2 cellular contexts compared by ENCODE assay signal in genomic region chr11:66907751-66908173, GRCh38.
TF ChIP-seq lines count a peak whose summit lies in the region.

No MANE protein-coding gene starts in this region.

TF ChIP-seq in IMR-90, 13 proteins besides CTCF, POLR2A, EP300 and RAD21:
- TF ChIP-seq FOS (IDR thresholded peaks at IDR 0.05; ENCODE audit: low read depth, low read length) (no peak), NFE2L2 (IDR thresholded peaks at IDR 0.05; ENCODE audit: low read depth, low read length) (no peak)

TF ChIP-seq in HepG2, 621 proteins besides CTCF, POLR2A, EP300 and RAD21 (continues in another document):
- TF ChIP-seq ZNF850 (CRISPR knock-in tag; conservative IDR thresholded peaks at IDR 0.05) (no peak), KLF9 (CRISPR knock-in tag; IDR thresholded peaks at IDR 0.05; ENCODE audit: low read depth) (no peak), ZEB1 (IDR thresholded peaks at IDR 0.05; ENCODE audit: insufficient replicate concordance, low read depth) (no peak), SMAD3 (CRISPR knock-in tag; IDR thresholded peaks at IDR 0.05) (no peak; the same call in 1 of the 2 replicates), PRDM15 (CRISPR knock-in tag; IDR thresholded peaks at IDR 0.05) (no peak), HNRNPLL (IDR thresholded peaks at IDR 0.05; ENCODE audit: low read depth, low read length, poor library complexity, severe bottlenecking) (no peak), PHF5A (CRISPR knock-in tag; IDR thresholded peaks at IDR 0.05; ENCODE audit: low read depth, unreplicated experiment) (no peak), HES4 (CRISPR knock-in tag; IDR thresholded peaks at IDR 0.05; ENCODE audit: borderline replicate concordance) (no peak), POLR2AphosphoS2 (IDR thresholded peaks at IDR 0.05; ENCODE audit: low read depth, low read length) (no peak), MATR3 (CRISPR knock-in tag; IDR thresholded peaks at IDR 0.05) (no peak), MEF2D (CRISPR knock-in tag; IDR thresholded peaks at IDR 0.05) (peak; percentile 60; the same call in 1 of the 2 replicates), ZBTB33 (CRISPR knock-in tag; IDR thresholded peaks at IDR 0.05) (peak; percentile 17; the same call in 1 of the 2 replicates), ZNF607 (CRISPR knock-in tag; IDR thresholded peaks at IDR 0.05; ENCODE audit: borderline replicate concordance) (0 out of 2 replicates have a peak, but pooled peaks have one; percentile 40), MTERF4 (CRISPR knock-in tag; IDR thresholded peaks at IDR 0.05) (no peak), NAIF1 (CRISPR knock-in tag; IDR thresholded peaks at IDR 0.05; ENCODE audit: borderline replicate concordance) (no peak), ZFP37 (CRISPR knock-in tag; IDR thresholded peaks at IDR 0.05; ENCODE audit: borderline replicate concordance) (0 out of 2 replicates have a peak, but pooled peaks have one; percentile 44), NCOA5 (CRISPR knock-in tag; IDR thresholded peaks at IDR 0.05) (no peak), ZNF414 (CRISPR knock-in tag; IDR thresholded peaks at IDR 0.05) (no peak; the same call in 1 of the 2 replicates), CSRNP1 (CRISPR knock-in tag; IDR thresholded peaks at IDR 0.05) (no peak), PATZ1 (CRISPR knock-in tag; IDR thresholded peaks at IDR 0.05) (peak; percentile 34; the same call in 1 of the 2 replicates), FOXP1 (IDR thresholded peaks at IDR 0.05) (no peak), FOXP1 (CRISPR knock-in tag; IDR thresholded peaks at IDR 0.05) (peak; percentile 28; the same call in 1 of the 2 replicates), ZNF619 (CRISPR knock-in tag; IDR thresholded peaks at IDR 0.05) (no peak), ZNF263 (CRISPR knock-in tag; IDR thresholded peaks at IDR 0.05) (no peak), ZNF143 (CRISPR knock-in tag; IDR thresholded peaks at IDR 0.05) (no peak), HOXA7 (CRISPR knock-in tag; IDR thresholded peaks at IDR 0.05) (no peak), NKX3-1 (CRISPR knock-in tag; IDR thresholded peaks at IDR 0.05) (no peak), SIN3A (IDR thresholded peaks at IDR 0.05; ENCODE audit: borderline replicate concordance, low read depth, low read length) (no peak; the same call in 1 of the 2 replicates), SOX13 (IDR thresholded peaks at IDR 0.05) (no peak), SOX13 (CRISPR knock-in tag; conservative IDR thresholded peaks at IDR 0.05 in 1 of 2, IDR thresholded peaks at IDR 0.05 in 1 of 2) (peak in 1 of 2 experiments; percentile 68; a peak in 1 of 4 replicates), SP1 (IDR thresholded peaks at IDR 0.05) (no peak), SP1 (CRISPR knock-in tag; IDR thresholded peaks at IDR 0.05) (no peak), ZNF788 (CRISPR knock-in tag; IDR thresholded peaks at IDR 0.05; ENCODE audit: borderline replicate concordance) (no peak), ZNF329 (CRISPR knock-in tag; IDR thresholded peaks at IDR 0.05; ENCODE audit: low read depth) (no peak), HNRNPH1 (optimal IDR thresholded peaks at IDR 0.05; ENCODE audit: low read depth, low read length) (no peak), ARID2 (CRISPR knock-in tag; IDR thresholded peaks at IDR 0.05; ENCODE audit: borderline replicate concordance) (no peak), ZSCAN21 (CRISPR knock-in tag; IDR thresholded peaks at IDR 0.05; ENCODE audit: borderline replicate concordance) (no peak), ZNF562 (CRISPR knock-in tag; IDR thresholded peaks at IDR 0.05; ENCODE audit: borderline replicate concordance) (no peak), SRY (CRISPR knock-in tag; IDR thresholded peaks at IDR 0.05) (no peak), ZNF331 (CRISPR knock-in tag; IDR thresholded peaks at IDR 0.05) (peak; percentile 52; the same call in 1 of the 2 replicates), PCBP1 (IDR thresholded peaks at IDR 0.05; ENCODE audit: borderline replicate concordance, low read depth, low read length) (no peak), THAP11 (CRISPR knock-in tag; IDR thresholded peaks at IDR 0.05) (no peak), GATAD2A (CRISPR knock-in tag; IDR thresholded peaks at IDR 0.05) (peak; percentile 87), ZFP41 (CRISPR knock-in tag; IDR thresholded peaks at IDR 0.05; ENCODE audit: borderline replicate concordance) (no peak), ZNF512 (CRISPR knock-in tag; IDR thresholded peaks at IDR 0.05) (no peak), ZNF710 (CRISPR knock-in tag; IDR thresholded peaks at IDR 0.05; ENCODE audit: borderline replicate concordance) (peak; percentile 85), TARDBP (CRISPR knock-in tag; IDR thresholded peaks at IDR 0.05) (peak; percentile 86; the same call in 1 of the 2 replicates), POGZ (CRISPR knock-in tag; IDR thresholded peaks at IDR 0.05) (0 out of 2 replicates have a peak, but pooled peaks have one; percentile 28), SRSF4 (IDR thresholded peaks at IDR 0.05; ENCODE audit: low read depth, low read length, poor library complexity, severe bottlenecking) (no peak), NR2F6 (IDR thresholded peaks at IDR 0.05) (peak; percentile 87), NR2F6 (CRISPR knock-in tag; IDR thresholded peaks at IDR 0.05) (peak; percentile 86)
